ENCODE assay signal across 19 cellular contexts in the genomic region with DNA sequence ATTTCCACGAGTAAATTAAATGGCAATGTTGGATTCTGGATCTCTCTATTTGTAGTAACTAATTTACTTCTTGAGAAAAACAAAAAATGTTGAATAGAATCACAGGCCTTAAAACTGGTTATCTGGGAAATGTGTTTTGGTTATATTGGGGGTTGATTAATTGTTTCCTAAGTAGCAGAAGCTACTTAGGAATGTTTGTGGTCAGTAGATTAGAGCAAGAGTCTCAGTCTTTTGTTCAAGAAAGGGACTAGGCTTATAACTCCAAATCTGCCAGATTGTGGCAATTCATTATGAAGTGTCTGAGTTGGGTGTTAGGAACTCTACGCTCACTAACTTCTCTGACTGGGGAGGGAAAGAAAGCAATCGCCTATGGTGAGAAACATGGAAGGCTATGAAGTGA.
DNase-seq lines count a peak whose midpoint lies in the region; ATAC-seq, FAIRE-seq and TF ChIP-seq lines count a peak whose summit lies in the region.
"Had no signal": no experiment of that assay in that cellular context is flagged by ENCODE, and none has a peak within 500 bp of the region (broad histone marks: within the 10 kb centered on the region; RNA-seq: fewer than 3 reads in every experiment).

No MANE protein-coding gene starts in this region.

- no peaks in the 10 kb centered on the region for H4K20me1 ChIP-seq in keratinocyte (ENCODE audit: control insufficient read depth, extremely low read depth, insufficient read depth, low read length)

- no peak overlapping the region for H3K27ac ChIP-seq in keratinocyte (ENCODE audit: control insufficient read depth, insufficient read depth, low read length)

- H3K36me3 ChIP-seq in keratinocyte (ENCODE audit: control insufficient read depth in 2 of 2, extremely low read depth in 1 of 2, insufficient read depth in 2 of 2, low read length in 2 of 2) = no peaks in the 10 kb centered on the region

- FAIRE-seq in H54 (lab: Jason Lieb, UNC) = peak; percentile 57
- FAIRE-seq in keratinocyte (lab: Jason Lieb, UNC) = peak; percentile 26
- FAIRE-seq: GM12878, GM18507, HepG2 had no signal

- TF ChIP-seq CTCF in astrocyte of the cerebellum (IDR thresholded peaks at IDR 0.05; ENCODE audit: low read depth, low read length, missing control alignments) (no peak), keratinocyte (optimal IDR thresholded peaks at IDR 0.05 in 1 of 3, IDR thresholded peaks at IDR 0.05 in 1 of 3, conservative IDR thresholded peaks at IDR 0.05 in 1 of 3; ENCODE audit: extremely low read depth in 1 of 3, insufficient read depth in 2 of 3, low read length in 3 of 3) (no peak)

- H2AFZ ChIP-seq in keratinocyte (ENCODE audit: control insufficient read depth, low read length) = no peak overlapping the region

- ATAC-seq in HG03442 (IDR thresholded peaks at IDR 0.05; ENCODE audit: unreplicated experiment) (no peak), HG02759 (IDR thresholded peaks at IDR 0.05; ENCODE audit: unreplicated experiment) (no peak)
- ATAC-seq: GM12878, HepG2, Panc1, Right ventricle myocardium inferior, SK-N-SH treated with all-trans-retinoic acid at 6 μM for 48 hours had no signal

- H3K9ac ChIP-seq in keratinocyte (ENCODE audit: control insufficient read depth, extremely low read depth, insufficient read depth, low read length) = no peak overlapping the region

- no peaks in the 10 kb centered on the region for H3K4me1 ChIP-seq in keratinocyte (ENCODE audit: control insufficient read depth, extremely low read depth, insufficient read depth, low read length)

- H3K79me2 ChIP-seq in keratinocyte (ENCODE audit: control insufficient read depth, insufficient read depth, low read length) = no peaks in the 10 kb centered on the region

- no peak overlapping the region for H3K4me3 ChIP-seq in astrocyte of the cerebellum (ENCODE audit: low read depth, low read length)
- no peak overlapping the region for H3K4me3 ChIP-seq in keratinocyte (ENCODE audit: control insufficient read depth in 2 of 3, extremely low read depth in 1 of 3, insufficient read depth in 2 of 3, low read depth in 1 of 3, low read length in 3 of 3)
- H3K4me3 ChIP-seq: GM12878 had no signal

- peak; percentile 25 for DNase-seq in AG20443 (ENCODE audit: low spot score)
- DNase-seq in H54 (ENCODE audit: insufficient read length, low spot score) = no peak
- peak; percentile 49 for DNase-seq in astrocyte of the cerebellum (ENCODE audit: low read depth)
- DNase-seq in keratinocyte (ENCODE audit: low read depth, low spot score) = no peak
- no peak for DNase-seq in AG08396 (ENCODE audit: low spot score)
- DNase-seq: CD8-positive, alpha-beta memory T cell; MM.1S; NCI-H1105; NCI-H187; NCI-H446 treated with DMSO at 0.1 percent for 48 hours; NCI-H774 had no signal

- in situ Hi-C loops in astrocyte of the cerebellum (cut with HindIII; ENCODE audit: low sequenced_read_pairs) = no loop called here

- H3K9me3 ChIP-seq in keratinocyte (ENCODE audit: control insufficient read depth, low read depth, low read length) = no peaks in the 10 kb centered on the region

- TF ChIP-seq POLR2A in H54 (IDR thresholded peaks at IDR 0.05; ENCODE audit: low read depth, low read length) = no peak

- H3K27me3 ChIP-seq in keratinocyte (ENCODE audit: control insufficient read depth, extremely low read depth, insufficient read depth, low read length) = no peaks in the 10 kb centered on the region

- H3K9me1 ChIP-seq in keratinocyte (ENCODE audit: control insufficient read depth, extremely low read depth, insufficient read depth, low read length) = no peaks in the 10 kb centered on the region

- H3K4me2 ChIP-seq in keratinocyte (ENCODE audit: control insufficient read depth, extremely low read depth, insufficient read depth, low read depth, low read length) = no peak overlapping the region

- dilution Hi-C loops in keratinocyte (cut with MboI; ENCODE audit: extremely low pct_ligation_motif_present, low sequenced_read_pairs) = no loop called here

Comparison
In these comparisons a context has a peak if more than half of its experiments do, and no peak if none do; other contexts are left out.
1. DNase-seq: peak in AG20443 (single experiment) and astrocyte of the cerebellum (single experiment); none in H54 (single experiment), keratinocyte (single experiment) and AG08396 (single experiment).